13 cellular contexts compared by ENCODE assay signal in the genomic region with DNA sequence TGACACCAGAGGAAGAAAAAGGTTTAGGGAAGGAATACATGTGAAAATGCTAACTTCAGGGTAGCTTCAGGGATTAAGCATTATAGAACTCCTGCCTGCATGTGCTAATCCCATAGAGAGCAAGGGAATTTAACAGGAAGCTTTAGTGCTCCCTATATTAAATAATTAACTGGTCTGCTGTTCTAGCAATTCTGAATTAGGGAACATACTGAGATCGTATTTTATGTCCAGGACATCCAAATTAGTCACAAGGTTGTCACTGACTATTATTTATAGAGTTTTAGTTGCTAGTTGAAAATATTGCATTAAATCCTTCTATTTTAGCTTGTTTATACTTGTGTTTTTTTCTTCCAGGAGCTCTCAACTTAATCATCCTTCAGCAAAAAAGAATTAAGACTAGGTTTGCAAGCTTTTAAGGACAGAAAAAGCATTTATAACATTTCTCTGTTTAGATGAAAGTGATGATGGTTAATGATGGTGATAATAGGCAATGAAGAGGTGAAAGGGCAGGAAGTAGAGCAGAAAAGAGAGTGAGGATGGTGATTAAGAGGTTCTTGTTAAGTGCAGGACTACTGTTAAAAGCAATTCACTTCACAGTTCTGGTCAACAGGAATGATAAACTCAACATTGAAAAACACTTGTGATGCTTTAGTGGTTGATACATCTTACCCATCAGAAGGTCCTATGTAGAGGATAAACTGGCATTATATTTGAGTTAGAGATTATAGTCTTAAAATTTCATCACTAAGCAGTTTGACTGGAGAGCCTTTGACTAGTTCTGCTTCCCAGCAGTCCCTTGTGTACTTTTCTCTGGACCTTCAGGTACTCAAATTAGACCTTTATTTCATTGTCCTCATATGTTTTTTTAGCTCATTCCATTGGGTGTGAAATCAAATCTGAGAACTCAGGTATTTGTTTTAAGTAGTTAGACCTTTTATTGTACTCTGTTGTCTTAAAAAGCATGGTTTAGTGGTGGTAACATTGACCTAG. TPM values are rescaled to one million over a fixed set of nuclear protein-coding genes. Genes with fewer than 3 reads are reported as not detected.
DNase-seq lines count a peak whose midpoint lies in the region; ATAC-seq, FAIRE-seq and TF ChIP-seq lines count a peak whose summit lies in the region.
"Had no signal": no experiment of that assay in that cellular context is flagged by ENCODE, and none has a peak within 500 bp of the region (broad histone marks: within the 10 kb centered on the region; RNA-seq: fewer than 3 reads in every experiment).

No MANE protein-coding gene starts in this region.

- H3K4me1 ChIP-seq in keratinocyte (ENCODE audit: control insufficient read depth, extremely low read depth, insufficient read depth, low read length) (peaks cover 35% of the 10 kb centered on the region), thoracic aorta (ENCODE audit: control insufficient read depth in 1 of 2, low read depth in 2 of 2) (peaks cover 74 to 85% of the 10 kb centered on the region in 2 donors), PC-9 (replicated peaks; ENCODE audit: insufficient read depth) (no peaks in the 10 kb centered on the region)

- DNase-seq in activated naive CD4-positive, alpha-beta T cell treated with anti-CD3 and anti-CD28 coated beads, Interleukin-2, amount 50 U/mL, for 16 hours, result no peak
- DNase-seq in T-cell (no peak), keratinocyte (ENCODE audit: low read depth, low spot score) (no peak), thoracic aorta (ENCODE audit: low spot score) (no peak), PC-9 (no peak)
- DNase-seq: hippocampal formation; NCI-H1694; PC-3; stimulated activated CD4-positive, alpha-beta T cell treated with anti-CD3 and anti-CD28 coated beads, Interleukin-1b, Interleukin-23, amount 100 ng/mL, for 48 hours had no signal

- CTCF ChIA-PET in T-cell (lab: Charles Lee) (interaction anchor here (0.6 to 1.5 kb wide), 4 partner anchors 9 to 61 kb away, joined by 3 to 8 read pairs (median 4); no protein-coding TSS in a partner anchor), PC-9 (lab: Charles Lee) (no interaction called here)

- H3K4me2 ChIP-seq in keratinocyte (ENCODE audit: control insufficient read depth, extremely low read depth, insufficient read depth, low read depth, low read length) (no peak overlapping the region), PC-9 (no peak overlapping the region)

- no TSS peak for BruUV-seq in PC-9 (replicated peaks; lab: Mats Ljungman, UMichigan)

- H4K20me1 ChIP-seq in keratinocyte (ENCODE audit: control insufficient read depth, extremely low read depth, insufficient read depth, low read length) (peaks cover 28% of the 10 kb centered on the region), PC-9 (ENCODE audit: insufficient read depth) (peaks cover 64% of the 10 kb centered on the region)

- peaks cover 16% of the 10 kb centered on the region for H3K36me3 Mint-ChIP-seq in activated naive CD4-positive, alpha-beta T cell treated with anti-CD3 and anti-CD28 coated beads, Interleukin-2, amount 50 U/mL, for 24 hours
- H3K36me3 Mint-ChIP-seq in T-cell, result peaks cover 17% of the 10 kb centered on the region

- no peaks in the 10 kb centered on the region for H3K27me3 ChIP-seq in keratinocyte (ENCODE audit: control insufficient read depth, extremely low read depth, insufficient read depth, low read length)
- no peaks in the 10 kb centered on the region for H3K27me3 ChIP-seq in thoracic aorta (replicated peaks; ENCODE audit: insufficient read depth)
- H3K27me3 ChIP-seq in PC-9 (ENCODE audit: insufficient read depth, low read depth), result no peaks in the 10 kb centered on the region
- H3K27me3 ChIP-seq: suprapubic skin had no signal

- H3K27ac Mint-ChIP-seq in activated naive CD4-positive, alpha-beta T cell treated with anti-CD3 and anti-CD28 coated beads, Interleukin-2, amount 50 U/mL, for 24 hours, result peak overlapping the region; percentile 93
- peak overlapping the region; percentile 12 to 75 for H3K27ac Mint-ChIP-seq in T-cell

- H3K4me1 Mint-ChIP-seq in activated naive CD4-positive, alpha-beta T cell treated with anti-CD3 and anti-CD28 coated beads, Interleukin-2, amount 50 U/mL, for 24 hours, result peaks cover 85% of the 10 kb centered on the region
- H3K4me1 Mint-ChIP-seq in T-cell, result peaks cover 80 to 93% (median 90%) of the 10 kb centered on the region in 3 donors

- peaks cover 99% of the 10 kb centered on the region for H3K79me2 ChIP-seq in keratinocyte (ENCODE audit: control insufficient read depth, insufficient read depth, low read length)
- peaks cover 97% of the 10 kb centered on the region for H3K79me2 ChIP-seq in PC-9 (ENCODE audit: low read depth)

- H3F3A ChIP-seq in PC-9 (ENCODE audit: insufficient read depth, low read depth), result peaks cover 6% of the 10 kb centered on the region; the same call in 1 of the 2 replicates

- no peaks in the 10 kb centered on the region; the same call in 1 of the 2 replicates for H3K9me2 ChIP-seq in PC-9 (ENCODE audit: insufficient read depth)

- no peaks in the 10 kb centered on the region for H3K9me3 Mint-ChIP-seq in activated naive CD4-positive, alpha-beta T cell treated with anti-CD3 and anti-CD28 coated beads, Interleukin-2, amount 50 U/mL, for 24 hours
- no peaks in the 10 kb centered on the region for H3K9me3 Mint-ChIP-seq in T-cell

- H3K9me3 ChIP-seq in keratinocyte (ENCODE audit: control insufficient read depth, low read depth, low read length), result no peaks in the 10 kb centered on the region
- no peaks in the 10 kb centered on the region for H3K9me3 ChIP-seq in thoracic aorta
- no peaks in the 10 kb centered on the region for H3K9me3 ChIP-seq in PC-9 (ENCODE audit: insufficient read depth, low read depth)
- H3K9me3 ChIP-seq: suprapubic skin had no signal

- H3K4me3 Mint-ChIP-seq in activated naive CD4-positive, alpha-beta T cell treated with anti-CD3 and anti-CD28 coated beads, Interleukin-2, amount 50 U/mL, for 24 hours, result peak overlapping the region; percentile 70
- peak overlapping the region; percentile 17 to 100 (median 57) for H3K4me3 Mint-ChIP-seq in T-cell

- no peak for TF ChIP-seq CTCF in keratinocyte (optimal IDR thresholded peaks at IDR 0.05 in 1 of 3, IDR thresholded peaks at IDR 0.05 in 1 of 3, conservative IDR thresholded peaks at IDR 0.05 in 1 of 3; ENCODE audit: extremely low read depth in 1 of 3, insufficient read depth in 2 of 3, low read length in 3 of 3)
- TF ChIP-seq CTCF in thoracic aorta (IDR thresholded peaks at IDR 0.05), result no peak
- TF ChIP-seq CTCF in PC-9 (conservative IDR thresholded peaks at IDR 0.05), result no peak

- intact Hi-C loops in PC-9 (cut with micrococcal nuclease; ENCODE audit: unreplicated experiment), result no loop called here

- ATAC-seq in T-cell (replicated peaks in 1 of 4), result peak in 2 of 4 experiments; percentile 25 to 48
- ATAC-seq in thoracic aorta (ENCODE audit: insufficient number of reproducible peaks, low FRiP score, low read depth), result no peak
- no peak for ATAC-seq in HG02840 (IDR thresholded peaks at IDR 0.05; ENCODE audit: low FRiP score, unreplicated experiment)
- ATAC-seq in GM21619 (IDR thresholded peaks at IDR 0.05; ENCODE audit: unreplicated experiment), result no peak
- ATAC-seq: PC-3 had no signal

- dilution Hi-C loops in keratinocyte (cut with MboI; ENCODE audit: extremely low pct_ligation_motif_present, low sequenced_read_pairs), result no loop called here

- H3K4me3 ChIP-seq in keratinocyte (ENCODE audit: control insufficient read depth in 2 of 3, extremely low read depth in 1 of 3, insufficient read depth in 2 of 3, low read depth in 1 of 3, low read length in 3 of 3) (no peak overlapping the region), thoracic aorta (peak overlapping the region; percentile 23), PC-9 (no peak overlapping the region)
- H3K4me3 ChIP-seq: suprapubic skin had no signal

- H3K36me3 ChIP-seq in keratinocyte (ENCODE audit: control insufficient read depth in 2 of 2, extremely low read depth in 1 of 2, insufficient read depth in 2 of 2, low read length in 2 of 2) (peaks cover 2 to 11% of the 10 kb centered on the region in 2 experiments), thoracic aorta (no peaks in the 10 kb centered on the region), PC-9 (ENCODE audit: low read depth) (no peaks in the 10 kb centered on the region)

- POLR2A ChIA-PET in T-cell (lab: Charles Lee) (interaction anchor here (0.6 to 2.1 kb wide), 6 partner anchors 9 to 266 kb away, joined by 3 to 10 read pairs (median 5); partner anchors contain the start of gene RAP1B (in 1 of the 2)), PC-9 (lab: Charles Lee; ENCODE audit: unreplicated experiment) (no interaction called here)

- H3K27ac ChIP-seq in keratinocyte (ENCODE audit: control insufficient read depth, insufficient read depth, low read length) (no peak overlapping the region), thoracic aorta (no peak overlapping the region), PC-9 (no peak overlapping the region)
- H3K27ac ChIP-seq: suprapubic skin had no signal

- peak; percentile 73 for FAIRE-seq in keratinocyte (lab: Jason Lieb, UNC)

- no peak overlapping the region for H3K9ac ChIP-seq in keratinocyte (ENCODE audit: control insufficient read depth, extremely low read depth, insufficient read depth, low read length)

- H3K9me1 ChIP-seq in keratinocyte (ENCODE audit: control insufficient read depth, extremely low read depth, insufficient read depth, low read length), result peaks cover 3% of the 10 kb centered on the region

- H3K27me3 Mint-ChIP-seq in activated naive CD4-positive, alpha-beta T cell treated with anti-CD3 and anti-CD28 coated beads, Interleukin-2, amount 50 U/mL, for 24 hours, result no peaks in the 10 kb centered on the region
- no peaks in the 10 kb centered on the region for H3K27me3 Mint-ChIP-seq in T-cell

- H2AFZ ChIP-seq in keratinocyte (ENCODE audit: control insufficient read depth, low read length) (no peak overlapping the region), PC-9 (no peak overlapping the region)

RNA-seq across cellular contexts. Expression of gene RAP1B, which starts 10.7 kb away (rescaled TPM):
- total RNA-seq in T-cell, result 100 to 1,000 TPM; 163 to 290 (median 170) TPM
- 178 to 274 TPM (median 235 TPM) in 3 replicates for polyA plus RNA-seq in keratinocyte
- 374 TPM for polyA plus RNA-seq in keratinocyte (2011; ENCODE audit: low read depth)
- polyA plus RNA-seq in keratinocyte (2011; cell fraction: cytosol; rRNA removed), result 150 and 330 TPM in 2 replicates
- polyA plus RNA-seq in keratinocyte (2011; cell fraction: nucleus; rRNA removed), result 125 and 137 TPM in 2 replicates
- 166 and 170 TPM in 2 replicates for polyA plus RNA-seq in keratinocyte (2012; ENCODE audit: low replicate concordance)
- 29.0 to 135 TPM (median 49.9 TPM) in 3 replicates for polyA minus RNA-seq in keratinocyte
- polyA minus RNA-seq in keratinocyte (2011; cell fraction: cytosol; rRNA and poly(A)+ RNA removed), result 131 TPM
- polyA minus RNA-seq in keratinocyte (2011; cell fraction: nucleus; rRNA and poly(A)+ RNA removed), result 33.7 and 87.2 TPM in 2 replicates
- 100 to 1,000 TPM; 120 to 245 TPM for total RNA-seq in thoracic aorta
- total RNA-seq in PC-9 (2021), result 59.0 and 89.7 TPM in 2 replicates
